ENCODE assay signal across 10 cellular contexts in the genomic region with DNA sequence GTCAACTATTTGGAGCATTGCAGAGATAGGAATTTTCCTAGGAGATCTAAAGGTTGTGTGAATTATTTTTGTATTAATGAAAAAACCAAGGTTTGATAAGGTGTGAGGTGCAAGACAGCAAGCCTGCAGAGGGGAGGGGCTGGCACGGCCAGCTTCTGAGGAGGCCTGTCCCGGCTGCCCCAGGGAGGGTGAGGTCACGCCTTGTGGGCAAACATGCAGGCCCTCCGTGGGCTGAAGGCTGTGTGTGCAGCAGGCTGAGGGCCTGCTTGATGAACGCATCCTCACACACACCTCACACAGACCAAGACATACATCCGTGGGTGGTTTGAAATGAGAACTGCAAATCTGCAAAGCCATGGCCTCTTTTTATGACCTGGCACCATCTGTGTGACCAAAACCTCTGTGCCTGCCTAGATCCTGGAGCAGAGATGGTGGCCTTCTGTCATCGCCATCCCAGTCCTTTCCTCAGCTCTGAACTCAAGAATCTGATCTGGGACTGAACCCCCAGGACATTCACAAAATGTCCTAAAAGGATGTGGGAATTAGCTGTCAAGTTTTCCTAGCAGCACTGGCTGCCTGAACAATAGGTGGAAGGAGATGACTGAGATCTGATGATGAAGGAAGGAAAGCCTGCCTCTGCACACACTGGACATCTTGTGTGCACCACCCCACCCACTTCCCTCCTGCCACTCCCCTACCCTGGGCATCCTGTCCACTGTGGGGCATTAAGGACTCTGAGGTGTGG.
A peak's percentile ranks its signal among the peaks of the same experiment; 100 is the strongest.
DNase-seq lines count a peak whose midpoint lies in the region; ATAC-seq and TF ChIP-seq lines count a peak whose summit lies in the region.
"Had no signal": no experiment of that assay in that cellular context is flagged by ENCODE, and none has a peak within 500 bp of the region (broad histone marks: within the 10 kb centered on the region; RNA-seq: fewer than 3 reads in every experiment).

No MANE protein-coding gene starts in this region.

- no peaks in the 10 kb centered on the region for H3K27me3 Mint-ChIP-seq in activated T-cell treated with anti-CD3 and anti-CD28 coated beads, Interleukin-2, amount 50 U/mL, for 72 hours (ENCODE audit: low read depth)
- peaks cover 28% of the 10 kb centered on the region for H3K27me3 Mint-ChIP-seq in osteocyte (ENCODE audit: unreplicated experiment)

- ATAC-seq in activated T-cell treated with anti-CD3 and anti-CD28 coated beads, Interleukin-2, amount 50 U/mL, for 72 hours (replicated peaks in 1 of 2) = peak; percentile 42 to 68
- peak; percentile 51 for ATAC-seq in body of pancreas
- peak; percentile 53 for ATAC-seq in left colon
- ATAC-seq: K562 had no signal

- TF ChIP-seq CTCF in body of pancreas (IDR thresholded peaks at IDR 0.05) (no peak), suprapubic skin (IDR thresholded peaks at IDR 0.05) (no peak), osteocyte (IDR thresholded peaks at IDR 0.05) (no peak)

- peak; percentile 29 to 32 for DNase-seq in activated T-cell treated with anti-CD3 and anti-CD28 coated beads, Interleukin-2, amount 50 U/mL, for 72 hours
- DNase-seq in activated T-cell treated with anti-CD3 and anti-CD28 coated beads, Interleukin-2, amount 50 U/mL, for 1 hour = no peak
- no peak for DNase-seq in body of pancreas
- no peak for DNase-seq in left colon
- DNase-seq in suprapubic skin (ENCODE audit: low spot score in 2 of 2) = peak in 1 of 2 donors; percentile 57
- no peak for DNase-seq in NCI-H187 (lab: John Stamatoyannopoulos, UW)
- no peak for DNase-seq in SIG-M5 treated with dmso at 0.1 percent for 504 hours (lab: John Stamatoyannopoulos, UW; ENCODE audit: unreplicated experiment)
- no peak for DNase-seq in osteocyte (ENCODE audit: extremely low spot score, unreplicated experiment)
- DNase-seq: NCI-H2081 treated with DMSO at 0.1 percent for 48 hours had no signal

- TF ChIP-seq EP300 in suprapubic skin (IDR thresholded peaks at IDR 0.05) = no peak

- intact Hi-C loops in body of pancreas (cut with DNase I) (no loop called here), left colon (cut with DNase I, micrococcal nuclease) (no loop called here)

- peak overlapping the region in 1 of 4 donors; percentile 5 for H3K27ac ChIP-seq in body of pancreas
- H3K27ac ChIP-seq in suprapubic skin = peak overlapping the region; percentile 37

- H3K4me1 ChIP-seq in body of pancreas (no peaks in the 10 kb centered on the region), suprapubic skin (no peaks in the 10 kb centered on the region)

- no peak overlapping the region for H3K27ac Mint-ChIP-seq in activated T-cell treated with anti-CD3 and anti-CD28 coated beads, Interleukin-2, amount 50 U/mL, for 72 hours
- H3K27ac Mint-ChIP-seq in osteocyte (ENCODE audit: unreplicated experiment) = no peak overlapping the region

- H3K36me3 Mint-ChIP-seq in activated T-cell treated with anti-CD3 and anti-CD28 coated beads, Interleukin-2, amount 50 U/mL, for 72 hours (ENCODE audit: insufficient read depth in 2 of 2) = no peaks in the 10 kb centered on the region
- no peaks in the 10 kb centered on the region for H3K36me3 Mint-ChIP-seq in osteocyte (ENCODE audit: unreplicated experiment)

- H3K27me3 ChIP-seq in body of pancreas (no peaks in the 10 kb centered on the region), suprapubic skin (no peaks in the 10 kb centered on the region)

- TF ChIP-seq POLR2A in body of pancreas (IDR thresholded peaks at IDR 0.05) (no peak), suprapubic skin (IDR thresholded peaks at IDR 0.05) (no peak)

- no peaks in the 10 kb centered on the region for H3K9me3 Mint-ChIP-seq in activated T-cell treated with anti-CD3 and anti-CD28 coated beads, Interleukin-2, amount 50 U/mL, for 72 hours
- no peaks in the 10 kb centered on the region for H3K9me3 Mint-ChIP-seq in osteocyte (ENCODE audit: unreplicated experiment)

- H3K9me3 ChIP-seq in body of pancreas (no peaks in the 10 kb centered on the region), suprapubic skin (no peaks in the 10 kb centered on the region)

- H3K4me1 Mint-ChIP-seq in activated T-cell treated with anti-CD3 and anti-CD28 coated beads, Interleukin-2, amount 50 U/mL, for 72 hours (ENCODE audit: low read depth) = peaks cover 55% of the 10 kb centered on the region
- H3K4me1 Mint-ChIP-seq in osteocyte (ENCODE audit: unreplicated experiment) = no peaks in the 10 kb centered on the region

- H3K36me3 ChIP-seq in body of pancreas (replicated peaks in 1 of 2; ENCODE audit: insufficient read depth in 1 of 2, low read depth in 2 of 2) (no peaks in the 10 kb centered on the region), suprapubic skin (no peaks in the 10 kb centered on the region)

- 66 to 74% methylated on average over 4 to 7 of the region's 7 CpGs for WGBS in body of pancreas, 2 donors
- 61% methylated on average over 7 of the region's 7 CpGs for WGBS in suprapubic skin

- no peak overlapping the region for H3K4me3 ChIP-seq in body of pancreas
- H3K4me3 ChIP-seq in suprapubic skin = no peak overlapping the region
- H3K4me3 ChIP-seq: K562 had no signal

- H3K4me3 Mint-ChIP-seq in activated T-cell treated with anti-CD3 and anti-CD28 coated beads, Interleukin-2, amount 50 U/mL, for 72 hours = no peak overlapping the region
- no peak overlapping the region for H3K4me3 Mint-ChIP-seq in osteocyte (ENCODE audit: unreplicated experiment)

Comparison
In these comparisons a context has a peak if more than half of its experiments do, and no peak if none do; other contexts are left out.
1. DNase-seq: peak in activated T-cell treated with anti-CD3 and anti-CD28 coated beads, Interleukin-2, amount 50 U/mL, for 72 hours (2 of 2); none in activated T-cell treated with anti-CD3 and anti-CD28 coated beads, Interleukin-2, amount 50 U/mL, for 1 hour (single experiment), body of pancreas (0 of 4), left colon (0 of 2), NCI-H187 (0 of 2), SIG-M5 treated with dmso at 0.1 percent for 504 hours (single experiment) and osteocyte (single experiment).
2. Peak in every context shown above with its lines, with median percentiles within 50 percentile points of each other: ATAC-seq.